ENCODE assay signal across 27 cellular contexts in genomic region chr2:158315000-158315399, GRCh38.
"Had no signal": no experiment of that assay in that cellular context is flagged by ENCODE, and none has a peak within 500 bp of the region (broad histone marks: within the 10 kb centered on the region; RNA-seq: fewer than 3 reads in every experiment).

No MANE protein-coding gene starts in this region.

- H3K27me3 ChIP-seq: adrenal gland, body of pancreas, dorsolateral prefrontal cortex, gastroesophageal sphincter, hepatocyte, stomach, thyroid gland, upper lobe of left lung, vagina had no signal

- DNase-seq: activated CD4-positive, alpha-beta T cell treated with anti-CD3 and anti-CD28 coated beads for 4 hours; activated CD4-positive, alpha-beta T cell treated with anti-CD3 and anti-CD28 coated beads, Interleukin-2, amount 50 U/mL, for 48 hours; activated CD8-positive, alpha-beta memory T cell treated with anti-CD3 and anti-CD28 coated beads for 24 hours; activated effector memory CD4-positive, alpha-beta T cell treated with anti-CD3 and anti-CD28 coated beads, Interleukin-2, amount 50 U/mL, for 16 hours; activated naive CD4-positive, alpha-beta T cell treated with anti-CD3 and anti-CD28 coated beads for 36 hours; activated naive CD8-positive, alpha-beta T cell treated with anti-CD3 and anti-CD28 coated beads for 36 hours; adrenal gland; aorta; body of pancreas; cerebellar nuclear complex; dorsolateral prefrontal cortex; effector memory CD4-positive, alpha-beta T cell; islet precursor cell; left ventricle myocardium inferior; mucosa of descending colon; right cardiac atrium; stimulated activated CD4-positive, alpha-beta T cell treated with anti-CD3 and anti-CD28 coated beads, Interleukin-15, amount 100 ng/mL, for 24 hours; stimulated activated CD4-positive, alpha-beta T cell treated with anti-CD3 and anti-CD28 coated beads, Interleukin-2, amount 100 ng/mL, for 24 hours; stimulated activated naive B cell treated with anti-CD40 and anti-IgM and Interleukin-4, amounts not matched to agents 10 μg/mL and 1 μg/mL and 100 μg/mL, for 72 hours; stomach; thyroid gland; upper lobe of left lung had no signal

- H3K36me3 ChIP-seq: adrenal gland, gastroesophageal sphincter, left ventricle myocardium inferior, stomach, thyroid gland, upper lobe of left lung, vagina had no signal

- H3K9me3 ChIP-seq: adrenal gland, body of pancreas, gastroesophageal sphincter, mucosa of descending colon, stomach, thyroid gland, upper lobe of left lung, vagina had no signal

- H3K4me1 ChIP-seq: adrenal gland, body of pancreas, gastroesophageal sphincter, left ventricle myocardium inferior, thyroid gland, upper lobe of left lung, vagina had no signal

- H3K27ac ChIP-seq: adrenal gland, body of pancreas, coronary artery, dorsolateral prefrontal cortex, gastroesophageal sphincter, hepatocyte, left ventricle myocardium inferior, stomach, thyroid gland, upper lobe of left lung, vagina had no signal

- H3K4me3 ChIP-seq: adrenal gland, body of pancreas, coronary artery, dorsolateral prefrontal cortex, gastroesophageal sphincter, hepatocyte, left ventricle myocardium inferior, lung, mucosa of descending colon, stomach, thyroid gland, upper lobe of left lung, vagina had no signal
